ENCODE assay signal across 1 cellular context in the genomic region with DNA sequence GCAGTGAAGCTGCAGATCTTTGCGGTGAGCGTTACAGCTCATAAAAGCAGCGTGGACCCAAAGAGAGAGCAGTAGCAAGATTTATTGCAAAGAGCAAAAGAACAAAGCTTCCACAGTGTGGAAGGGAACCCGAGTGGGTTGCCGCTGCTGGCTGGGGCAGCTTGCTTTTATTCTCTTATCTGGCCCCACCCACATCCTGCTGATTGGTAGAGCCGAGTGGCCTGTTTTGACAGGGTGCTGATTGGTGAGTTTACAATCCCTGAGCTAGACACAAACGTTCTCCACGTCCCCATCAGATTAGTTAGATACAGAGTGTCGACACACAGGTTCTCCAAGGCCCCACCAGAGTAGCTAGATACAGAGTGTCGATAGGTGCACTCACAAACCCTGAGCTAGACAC. TPM values are rescaled to one million over a fixed set of nuclear protein-coding genes. Genes with fewer than 3 reads are reported as not detected.
"Had no signal": no experiment of that assay in that cellular context is flagged by ENCODE, and none has a peak within 500 bp of the region (broad histone marks: within the 10 kb centered on the region; RNA-seq: fewer than 3 reads in every experiment).

No MANE protein-coding gene starts in this region.

RNA-seq across cellular contexts. Expression of gene IGSF9B, which starts 45.6 kb away (rescaled TPM):
- total RNA-seq: SJSA1 had no signal
